8 cellular contexts compared by ENCODE assay signal in genomic region chr12:120686690-120687569, GRCh38. TPM values are rescaled to one million over a fixed set of nuclear protein-coding genes. Genes with fewer than 3 reads are reported as not detected.
A peak's percentile ranks its signal among the peaks of the same experiment; 100 is the strongest.
DNase-seq lines count a peak whose midpoint lies in the region; ATAC-seq and TF ChIP-seq lines count a peak whose summit lies in the region.

Gene MLEC, plus strand, starts transcription at chr12:120687149. Its CDS starts 148 bp downstream, at chr12:120687297.

- peak within 1 kb of the TSS; percentile 82 for H2BK5ac ChIP-seq in trophoblast cell (ENCODE audit: low read depth, low read length, poor library complexity)

- intact Hi-C loops in transverse colon (cut with DNase I; ENCODE audit: low total_unique reads) = no loop called here

- H3K27ac ChIP-seq in cardiac muscle cell (peak within 1 kb of the TSS; percentile 97), trophoblast cell (ENCODE audit: low read depth, low read length) (peak within 1 kb of the TSS; percentile 83), transverse colon (peak within 1 kb of the TSS; percentile 94 to 98 (median 96))

- peak; percentile 94 for TF ChIP-seq POLR2A in transverse colon (IDR thresholded peaks at IDR 0.05)

- H3K36me3 ChIP-seq in adipocyte (ENCODE audit: control insufficient read depth, insufficient read depth, low read length, severe bottlenecking) (no peaks in the 10 kb centered on the region), cardiac muscle cell (no peaks in the 10 kb centered on the region), trophoblast cell (ENCODE audit: control insufficient read depth in 1 of 2, insufficient read depth in 2 of 2, low read length in 2 of 2) (no peaks in the 10 kb centered on the region), transverse colon (no peaks in the 10 kb centered on the region)

- peak; percentile 96 for DNase-seq in NCI-H1436 (lab: John Stamatoyannopoulos, UW)
- peak; percentile 99 for DNase-seq in T follicular helper cell (ENCODE audit: low read depth)
- peak; percentile 99 for DNase-seq in adipocyte (ENCODE audit: low read depth)
- DNase-seq in cardiac muscle cell (ENCODE audit: low read depth in 1 of 2, low spot score in 1 of 2) = peak; percentile 98
- DNase-seq in trophoblast cell = peak; percentile 96 to 98
- peak; percentile 99 for DNase-seq in transverse colon

- H2AFZ ChIP-seq in trophoblast cell (ENCODE audit: insufficient read depth, low read length, poor library complexity) = peak within 1 kb of the TSS; percentile 77

- TF ChIP-seq EP300 in transverse colon (IDR thresholded peaks at IDR 0.05; ENCODE audit: low read depth) = no peak

- peak within 1 kb of the TSS; percentile 79 for H4K91ac ChIP-seq in trophoblast cell (ENCODE audit: low read depth, low read length)

- peak within 1 kb of the TSS; percentile 89 for H3K14ac ChIP-seq in trophoblast cell (ENCODE audit: low read length)

- WGBS in trophoblast cell (ENCODE audit: extremely low coverage, insufficient coverage, insufficient read length) = no CpG with 5 or more reads among the region's 84 CpGs
- WGBS in transverse colon (ENCODE audit: low coverage in 1 of 2), 2 donors = 0% methylated on average over 84 of the region's 84 CpGs; no CpG with 5 or more reads in 1 of the 2 donors

- H3K9me3 ChIP-seq in adipocyte (ENCODE audit: control insufficient read depth, low read length) = no peaks in the 10 kb centered on the region
- no peaks in the 10 kb centered on the region for H3K9me3 ChIP-seq in cardiac muscle cell (ENCODE audit: low read depth)
- no peaks in the 10 kb centered on the region for H3K9me3 ChIP-seq in trophoblast cell (ENCODE audit: insufficient read depth, low read depth, low read length)
- no peaks in the 10 kb centered on the region for H3K9me3 ChIP-seq in transverse colon

- peak within 1 kb of the TSS; percentile 72 for H4K12ac ChIP-seq in trophoblast cell (ENCODE audit: low read depth, low read length)

- peaks cover 22% of the 10 kb centered on the region for H3K79me2 ChIP-seq in trophoblast cell (ENCODE audit: control insufficient read depth, insufficient read depth, low read length, poor library complexity)

- H3K4me3 ChIP-seq in GM12875 (ENCODE audit: low read depth, low read length) = peak within 1 kb of the TSS; percentile 87
- H3K4me3 ChIP-seq in adipocyte (ENCODE audit: low read length) = peak within 1 kb of the TSS; percentile 96
- H3K4me3 ChIP-seq in cardiac muscle cell = peak within 1 kb of the TSS; percentile 85
- peak within 1 kb of the TSS; percentile 96 for H3K4me3 ChIP-seq in trophoblast cell (ENCODE audit: low read depth, low read length)
- H3K4me3 ChIP-seq in transverse colon = peak within 1 kb of the TSS; percentile 75 to 99 (median 84)

- peak within 1 kb of the TSS; percentile 83 for H3K4ac ChIP-seq in trophoblast cell (ENCODE audit: low read depth, low read length)

- ATAC-seq in HG02798 (IDR thresholded peaks at IDR 0.05; ENCODE audit: poor library complexity, unreplicated experiment) = peak; percentile 81

- H2BK120ac ChIP-seq in trophoblast cell (ENCODE audit: insufficient read depth, low read length, poor library complexity) = peak within 1 kb of the TSS; percentile 85

- H2AK5ac ChIP-seq in trophoblast cell (ENCODE audit: low read length) = peak within 1 kb of the TSS; percentile 63

- no peaks in the 10 kb centered on the region for H3K27me3 ChIP-seq in adipocyte (replicated peaks; ENCODE audit: control insufficient read depth, insufficient read depth, low read length)
- no peaks in the 10 kb centered on the region for H3K27me3 ChIP-seq in cardiac muscle cell
- no peaks in the 10 kb centered on the region for H3K27me3 ChIP-seq in trophoblast cell (ENCODE audit: insufficient read depth, low read length)
- no peaks in the 10 kb centered on the region for H3K27me3 ChIP-seq in transverse colon

- peak within 1 kb of the TSS; percentile 89 for H4K8ac ChIP-seq in trophoblast cell (ENCODE audit: low read depth, low read length)

- peaks cover 40% of the 10 kb centered on the region for H3K4me1 ChIP-seq in adipocyte (ENCODE audit: control insufficient read depth, insufficient read depth, low read length)
- H3K4me1 ChIP-seq in cardiac muscle cell (ENCODE audit: low read depth) = peaks cover 25% of the 10 kb centered on the region
- H3K4me1 ChIP-seq in trophoblast cell (ENCODE audit: control insufficient read depth in 1 of 2, insufficient read depth in 2 of 2, low read length in 2 of 2) = peaks cover 13 to 16% of the 10 kb centered on the region in 2 experiments
- H3K4me1 ChIP-seq in transverse colon = peaks cover 33 to 48% (median 38%) of the 10 kb centered on the region in 4 donors

- peak within 1 kb of the TSS; percentile 92 for H3K4me2 ChIP-seq in trophoblast cell (ENCODE audit: low read length)

- in situ Hi-C loops in transverse colon (cut with MboI; ENCODE audit: low pct_ligation_motif_present in 1 of 4, low pct_unique_long_range_greater_than_20kb in 1 of 4, low sequenced_read_pairs in 3 of 4) = no loop called here

- H2BK12ac ChIP-seq in trophoblast cell (ENCODE audit: low read length) = peak within 1 kb of the TSS; percentile 29

- H3K79me1 ChIP-seq in trophoblast cell (ENCODE audit: low read length) = peaks cover 14% of the 10 kb centered on the region

- H3K23ac ChIP-seq in trophoblast cell (ENCODE audit: low read length) = no peak within 1 kb of the TSS

- H3K9ac ChIP-seq in adipocyte (ENCODE audit: low read length) (peak within 1 kb of the TSS; percentile 96), trophoblast cell (ENCODE audit: low read length) (peak within 1 kb of the TSS; percentile 90)

- peak; percentile 45 for TF ChIP-seq CTCF in GM12875 (IDR thresholded peaks at IDR 0.05; ENCODE audit: borderline replicate concordance, insufficient read depth, low read depth, low read length)
- TF ChIP-seq CTCF in cardiac muscle cell (IDR thresholded peaks at IDR 0.05; ENCODE audit: low read depth, low read length) = no peak
- TF ChIP-seq CTCF in transverse colon (IDR thresholded peaks at IDR 0.05) = no peak

- peak within 1 kb of the TSS; percentile 90 for H3K18ac ChIP-seq in trophoblast cell (ENCODE audit: low read length)

RNA-seq across cellular contexts. Expression of gene MLEC, which starts in this region (rescaled TPM):
- total RNA-seq in cardiac muscle cell = 122 and 137 TPM in 2 replicates
- 159 and 215 TPM in 2 replicates for polyA plus RNA-seq in cardiac muscle cell
- 83.1 and 85.1 TPM in 2 replicates for polyA plus RNA-seq in trophoblast cell (2013)
- total RNA-seq in transverse colon = 100 to 1,000 TPM in 3 of 4 donors, 10 to 100 TPM in 1; 75.6 to 153 (median 130) TPM

Comparison
In these comparisons a context has a peak if more than half of its experiments do, and no peak if none do; other contexts are left out.
1. Peak in every context shown above with its lines: DNase-seq, ATAC-seq, H3K4me3 ChIP-seq and H3K27ac ChIP-seq.